13 cellular contexts compared by ENCODE assay signal in genomic region chr16:31505483-31505882, GRCh38. TPM values are rescaled to one million over a fixed set of nuclear protein-coding genes. Genes with fewer than 3 reads are reported as not detected.
DNase-seq lines count a peak whose midpoint lies in the region; ATAC-seq and TF ChIP-seq lines count a peak whose summit lies in the region.
"Had no signal": no experiment of that assay in that cellular context is flagged by ENCODE, and none has a peak within 500 bp of the region (broad histone marks: within the 10 kb centered on the region; RNA-seq: fewer than 3 reads in every experiment).

No MANE protein-coding gene starts in this region.

- 67 to 71% methylated on average over 3 of the region's 4 CpGs for WGBS in gastroesophageal sphincter (ENCODE audit: low coverage in 1 of 2), 2 donors
- 70 to 80% (median 70%) methylated on average over 4 of the region's 4 CpGs for WGBS in stomach, 5 donors

- TF ChIP-seq POLR2A in gastroesophageal sphincter (IDR thresholded peaks at IDR 0.05) (no peak), stomach (IDR thresholded peaks at IDR 0.05) (no peak)

- H3K4me3 Mint-ChIP-seq in activated CD8-positive, alpha-beta T cell treated with anti-CD3 and anti-CD28 coated beads for 36 hours: no peak overlapping the region
- H3K4me3 Mint-ChIP-seq in glutamatergic neuron (ENCODE audit: unreplicated experiment): no peak overlapping the region

- TF ChIP-seq CTCF in activated CD8-positive, alpha-beta T cell treated with anti-CD3 and anti-CD28 coated beads for 36 hours (IDR thresholded peaks at IDR 0.05): no peak
- TF ChIP-seq CTCF in glutamatergic neuron (IDR thresholded peaks at IDR 0.05; ENCODE audit: partially characterized antibody, unreplicated experiment) (no peak), gastroesophageal sphincter (IDR thresholded peaks at IDR 0.05) (no peak), stomach (IDR thresholded peaks at IDR 0.05) (no peak)

- peaks cover 2% of the 10 kb centered on the region for H3K9me3 Mint-ChIP-seq in activated CD8-positive, alpha-beta T cell treated with anti-CD3 and anti-CD28 coated beads for 36 hours
- H3K9me3 Mint-ChIP-seq in glutamatergic neuron (ENCODE audit: unreplicated experiment): peaks cover 3% of the 10 kb centered on the region

- H3K4me1 Mint-ChIP-seq in activated CD8-positive, alpha-beta T cell treated with anti-CD3 and anti-CD28 coated beads for 36 hours (ENCODE audit: low read depth): peaks cover 42% of the 10 kb centered on the region
- peaks cover 11% of the 10 kb centered on the region for H3K4me1 Mint-ChIP-seq in glutamatergic neuron (ENCODE audit: low read depth, unreplicated experiment)

- peak overlapping the region; percentile 82 for H3K27ac Mint-ChIP-seq in activated CD8-positive, alpha-beta T cell treated with anti-CD3 and anti-CD28 coated beads for 36 hours
- H3K27ac Mint-ChIP-seq in glutamatergic neuron (ENCODE audit: unreplicated experiment): no peak overlapping the region

- peak overlapping the region in 9 of 11 experiments; percentile 12 to 48 (median 21); a peak in 12 of 22 replicates for H3K27ac ChIP-seq in BLaER1 treated with 17β-estradiol and CSF1 and Interleukin-3, amounts not matched to agents 10 nM and 100 nM
- H3K27ac ChIP-seq in gastroesophageal sphincter: no peak overlapping the region
- H3K27ac ChIP-seq in stomach: no peak overlapping the region
- H3K27ac ChIP-seq: neutrophil, SJSA1 had no signal

- peak; percentile 52 for DNase-seq in activated CD8-positive, alpha-beta T cell treated with anti-CD3 and anti-CD28 coated beads for 36 hours
- no peak for DNase-seq in glutamatergic neuron
- no peak for DNase-seq in globus pallidus (ENCODE audit: low spot score)
- no peak for DNase-seq in stomach
- DNase-seq: COR-L47; effector CD8-positive, alpha-beta T cell; NCI-H2171 had no signal

- H3K4me3 ChIP-seq in BLaER1 treated with 17β-estradiol and CSF1 and Interleukin-3, amounts not matched to agents 10 nM and 100 nM: peak overlapping the region in 2 of 10 experiments; percentile 19 to 27; a peak in 4 of 20 replicates
- H3K4me3 ChIP-seq in gastroesophageal sphincter (no peak overlapping the region), stomach (no peak overlapping the region)
- H3K4me3 ChIP-seq: SJSA1 had no signal

- ATAC-seq in GM18508 (IDR thresholded peaks at IDR 0.05; ENCODE audit: insufficient read depth, unreplicated experiment) (peak; percentile 39), HG03045 (IDR thresholded peaks at IDR 0.05; ENCODE audit: unreplicated experiment) (peak; percentile 35), gastroesophageal sphincter (no peak)
- peak; percentile 67 for ATAC-seq in activated CD8-positive, alpha-beta T cell treated with anti-CD3 and anti-CD28 coated beads for 36 hours

- H3K9ac ChIP-seq in BLaER1 treated with 17β-estradiol and CSF1 and Interleukin-3, amounts not matched to agents 10 nM and 100 nM: peak overlapping the region in 10 of 11 experiments; percentile 1 to 49 (median 33); a peak in 13 of 22 replicates

- H3K27me3 ChIP-seq in BLaER1 treated with 17β-estradiol and CSF1 and Interleukin-3, amounts not matched to agents 10 nM and 100 nM: no peaks in the 10 kb centered on the region
- no peaks in the 10 kb centered on the region for H3K27me3 ChIP-seq in gastroesophageal sphincter
- no peaks in the 10 kb centered on the region for H3K27me3 ChIP-seq in stomach
- H3K27me3 ChIP-seq: neutrophil, SJSA1 had no signal

- CTCF ChIA-PET in activated CD8-positive, alpha-beta T cell treated with anti-CD3 and anti-CD28 coated beads for 36 hours (lab: Charles Lee): no interaction called here

- no peak for TF ChIP-seq EP300 in gastroesophageal sphincter (IDR thresholded peaks at IDR 0.05)
- no peak for TF ChIP-seq EP300 in stomach (IDR thresholded peaks at IDR 0.05)

- no peaks in the 10 kb centered on the region for H3K27me3 Mint-ChIP-seq in activated CD8-positive, alpha-beta T cell treated with anti-CD3 and anti-CD28 coated beads for 36 hours
- H3K27me3 Mint-ChIP-seq in glutamatergic neuron (ENCODE audit: unreplicated experiment): peaks cover 5% of the 10 kb centered on the region

- H3K36me3 ChIP-seq in BLaER1 treated with 17β-estradiol and CSF1 and Interleukin-3, amounts not matched to agents 10 nM and 100 nM: peaks cover 3 to 28% (median 7%) of the 10 kb centered on the region in 11 experiments; a peak in 20 of 22 replicates
- H3K36me3 ChIP-seq in gastroesophageal sphincter: peaks cover 0 to 20% of the 10 kb centered on the region in 2 donors
- H3K36me3 ChIP-seq in stomach: peaks cover 0 to 25% (median 18%) of the 10 kb centered on the region in 4 donors

- H3K36me3 Mint-ChIP-seq in activated CD8-positive, alpha-beta T cell treated with anti-CD3 and anti-CD28 coated beads for 36 hours (ENCODE audit: low read depth): peaks cover 7% of the 10 kb centered on the region
- H3K36me3 Mint-ChIP-seq in glutamatergic neuron (ENCODE audit: unreplicated experiment): no peaks in the 10 kb centered on the region

- POLR2A ChIA-PET in activated CD8-positive, alpha-beta T cell treated with anti-CD3 and anti-CD28 coated beads for 36 hours (lab: Charles Lee): interaction anchor here (1.5 kb wide), 1 partner anchor 29 kb away, joined by 3 read pairs; no protein-coding TSS in a partner anchor

- peaks cover 51 to 70% (median 59%) of the 10 kb centered on the region in 10 experiments for H3K4me1 ChIP-seq in BLaER1 treated with 17β-estradiol and CSF1 and Interleukin-3, amounts not matched to agents 10 nM and 100 nM
- H3K4me1 ChIP-seq in gastroesophageal sphincter: peaks cover 8 to 61% (median 19%) of the 10 kb centered on the region in 3 donors
- peaks cover 17 to 50% (median 39%) of the 10 kb centered on the region in 4 donors for H3K4me1 ChIP-seq in stomach

- intact Hi-C loops in activated CD8-positive, alpha-beta T cell treated with anti-CD3 and anti-CD28 coated beads for 36 hours (cut with micrococcal nuclease): loop anchor here (10.0 kb wide), 1 partner anchor 209 kb away; a partner anchor contains a TSS
- intact Hi-C loops in stomach (cut with DNase I; ENCODE audit: low total_unique reads): no loop called here

- H4K20me1 ChIP-seq in BLaER1 treated with 17β-estradiol and CSF1 and Interleukin-3, amounts not matched to agents 10 nM and 100 nM: peaks cover 0 to 27% (median 7%) of the 10 kb centered on the region in 11 experiments; a peak in 8 of 22 replicates

- peak overlapping the region; percentile 81 to 98 (median 95) for H3K4me2 ChIP-seq in BLaER1 treated with 17β-estradiol and CSF1 and Interleukin-3, amounts not matched to agents 10 nM and 100 nM

- H3K9me3 ChIP-seq in BLaER1 treated with 17β-estradiol and CSF1 and Interleukin-3, amounts not matched to agents 10 nM and 100 nM (replicated peaks in 1 of 11): no peaks in the 10 kb centered on the region
- H3K9me3 ChIP-seq in gastroesophageal sphincter (no peaks in the 10 kb centered on the region), stomach (no peaks in the 10 kb centered on the region)
- H3K9me3 ChIP-seq: neutrophil, SJSA1 had no signal

RNA-seq across cellular contexts. Expression of gene RUSF1, which starts 2.7 kb away (rescaled TPM):
- total RNA-seq in activated CD8-positive, alpha-beta T cell treated with anti-CD3 and anti-CD28 coated beads for 36 hours: 10 to 100 TPM; 35.8 to 36.7 TPM
- total RNA-seq in glutamatergic neuron (ENCODE audit: unreplicated experiment) (48.7 TPM), gastroesophageal sphincter (10 to 100 TPM; 31.4 to 49.7 (median 43.3) TPM), stomach (100 to 1,000 TPM in 1 of 5 donors, 10 to 100 TPM in 4; 27.4 to 171 (median 60.0) TPM)
- polyA plus RNA-seq in stomach: 10 to 100 TPM; 21.4 to 47.5 (median 28.8) TPM

RNA-seq across cellular contexts. Expression of gene AHSP, which starts 22.2 kb away (rescaled TPM):
- total RNA-seq in activated CD8-positive, alpha-beta T cell treated with anti-CD3 and anti-CD28 coated beads for 36 hours: not detected
- not detected for total RNA-seq in glutamatergic neuron (ENCODE audit: unreplicated experiment)
- not detected for total RNA-seq in gastroesophageal sphincter
- 1 to 10 TPM in 1 of 5 donors, not detected in 4; 4.8 TPM for total RNA-seq in stomach
- polyA plus RNA-seq in stomach: not detected
- total RNA-seq: SJSA1 had no signal

RNA-seq across cellular contexts. Expression of gene SLC5A2, which starts 22.6 kb away (rescaled TPM):
- not detected for total RNA-seq in activated CD8-positive, alpha-beta T cell treated with anti-CD3 and anti-CD28 coated beads for 36 hours
- total RNA-seq in glutamatergic neuron (ENCODE audit: unreplicated experiment): not detected
- not detected for total RNA-seq in gastroesophageal sphincter
- not detected for total RNA-seq in stomach
- polyA plus RNA-seq in stomach: 1 to 10 TPM in 1 of 3 donors, under 1 TPM in 2; 0.62 to 1.8 (median 0.76) TPM
- total RNA-seq: SJSA1 had no signal

RNA-seq across cellular contexts. Expression of gene TGFB1I1, which starts 33.5 kb away (rescaled TPM):
- 1 to 10 TPM in 1 of 2 experiments, under 1 TPM in 1; 0.92 to 1.2 TPM for total RNA-seq in activated CD8-positive, alpha-beta T cell treated with anti-CD3 and anti-CD28 coated beads for 36 hours
- total RNA-seq in glutamatergic neuron (ENCODE audit: unreplicated experiment): 19.2 TPM
- total RNA-seq in gastroesophageal sphincter: 100 to 1,000 TPM; 157 to 438 (median 211) TPM
- 10 to 100 TPM; 36.0 to 84.0 (median 63.1) TPM for total RNA-seq in stomach
- 10 to 100 TPM; 44.8 to 49.3 (median 49.1) TPM for polyA plus RNA-seq in stomach

RNA-seq across cellular contexts. Expression of gene ARMC5, which starts 46.2 kb away (rescaled TPM):
- 10 to 100 TPM in 1 of 2 experiments, 1 to 10 TPM in 1; 8.2 to 10.0 TPM for total RNA-seq in activated CD8-positive, alpha-beta T cell treated with anti-CD3 and anti-CD28 coated beads for 36 hours
- 15.8 TPM for total RNA-seq in glutamatergic neuron (ENCODE audit: unreplicated experiment)
- total RNA-seq in gastroesophageal sphincter: 10 to 100 TPM in 1 of 4 donors, 1 to 10 TPM in 3; 4.7 to 14.2 (median 8.7) TPM
- 10 to 100 TPM in 2 of 5 donors, 1 to 10 TPM in 2, not detected in 1; 2.6 to 29.8 (median 15.1) TPM for total RNA-seq in stomach
- polyA plus RNA-seq in stomach: 10 to 100 TPM in 2 of 3 donors, 1 to 10 TPM in 1; 6.7 to 13.0 (median 11.3) TPM

Comparison
In these comparisons a context has a peak if more than half of its experiments do, and no peak if none do; other contexts are left out.
1. H3K27ac ChIP-seq: peak in BLaER1 treated with 17β-estradiol and CSF1 and Interleukin-3, amounts not matched to agents 10 nM and 100 nM (9 of 11); none in gastroesophageal sphincter (0 of 4) and stomach (0 of 5).